ENCODE assay signal across 1 cellular context in genomic region chr19:47514869-47515588, GRCh38.
A peak's percentile ranks its signal among the peaks of the same experiment; 100 is the strongest.
TF ChIP-seq lines count a peak whose summit lies in the region.

TSS of gene NAPA (minus strand) at chr19:47515063. CDS start at chr19:47514940, 123 bp downstream.

TF ChIP-seq in liver, 16 proteins besides CTCF, POLR2A, EP300 and RAD21 (continued from another document):
- TF ChIP-seq, protein P1, sequence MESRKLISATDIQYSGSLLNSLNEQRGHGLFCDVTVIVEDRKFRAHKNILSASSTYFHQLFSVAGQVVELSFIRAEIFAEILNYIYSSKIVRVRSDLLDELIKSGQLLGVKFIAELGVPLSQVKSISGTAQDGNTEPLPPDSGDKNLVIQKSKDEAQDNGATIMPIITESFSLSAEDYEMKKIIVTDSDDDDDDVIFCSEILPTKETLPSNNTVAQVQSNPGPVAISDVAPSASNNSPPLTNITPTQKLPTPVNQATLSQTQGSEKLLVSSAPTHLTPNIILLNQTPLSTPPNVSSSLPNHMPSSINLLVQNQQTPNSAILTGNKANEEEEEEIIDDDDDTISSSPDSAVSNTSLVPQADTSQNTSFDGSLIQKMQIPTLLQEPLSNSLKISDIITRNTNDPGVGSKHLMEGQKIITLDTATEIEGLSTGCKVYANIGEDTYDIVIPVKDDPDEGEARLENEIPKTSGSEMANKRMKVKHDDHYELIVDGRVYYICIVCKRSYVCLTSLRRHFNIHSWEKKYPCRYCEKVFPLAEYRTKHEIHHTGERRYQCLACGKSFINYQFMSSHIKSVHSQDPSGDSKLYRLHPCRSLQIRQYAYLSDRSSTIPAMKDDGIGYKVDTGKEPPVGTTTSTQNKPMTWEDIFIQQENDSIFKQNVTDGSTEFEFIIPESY (IDR thresholded peaks at IDR 0.05): peak; percentile 96
- peak; percentile 89 for TF ChIP-seq YY1 (IDR thresholded peaks at IDR 0.05)
- TF ChIP-seq TAF1 (conservative IDR thresholded peaks at IDR 0.05): peak; percentile 43
- peak; percentile 95 for TF ChIP-seq SP1 (IDR thresholded peaks at IDR 0.05)
- TF ChIP-seq, protein P2, sequence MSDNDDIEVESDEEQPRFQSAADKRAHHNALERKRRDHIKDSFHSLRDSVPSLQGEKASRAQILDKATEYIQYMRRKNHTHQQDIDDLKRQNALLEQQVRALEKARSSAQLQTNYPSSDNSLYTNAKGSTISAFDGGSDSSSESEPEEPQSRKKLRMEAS (IDR thresholded peaks at IDR 0.05): peak; percentile 73
- peak; percentile 59 for TF ChIP-seq NR2F2 (IDR thresholded peaks at IDR 0.05)
